Comparison of ENCODE assay signal across 22 cellular contexts in genomic region chr11:68651985-68652682, GRCh38. TPM values are rescaled to one million over a fixed set of nuclear protein-coding genes. Genes with fewer than 3 reads are reported as not detected.
A peak's percentile ranks its signal among the peaks of the same experiment; 100 is the strongest.
DNase-seq lines count a peak whose midpoint lies in the region; ATAC-seq, FAIRE-seq and TF ChIP-seq lines count a peak whose summit lies in the region.
"Had no signal": no experiment of that assay in that cellular context is flagged by ENCODE, and none has a peak within 500 bp of the region (broad histone marks: within the 10 kb centered on the region; RNA-seq: fewer than 3 reads in every experiment).

No MANE protein-coding gene starts in this region.

- peak; percentile 39; the same call in 2 of the 3 replicates for ATAC-seq in HepG2
- no peak for ATAC-seq in HG03354 (IDR thresholded peaks at IDR 0.05; ENCODE audit: poor library complexity, severe bottlenecking, unreplicated experiment)
- ATAC-seq in WTC11: no peak
- no peak for ATAC-seq in GM19452 (IDR thresholded peaks at IDR 0.05; ENCODE audit: unreplicated experiment)

- TF ChIP-seq CTCF in breast epithelium (IDR thresholded peaks at IDR 0.05) (no peak), MCF 10A (IDR thresholded peaks at IDR 0.05; ENCODE audit: unreplicated experiment) (no peak), VCaP (conservative IDR thresholded peaks at IDR 0.05) (no peak), HepG2 (CRISPR knock-in tag; IDR thresholded peaks at IDR 0.05) (no peak), smooth muscle cell (IDR thresholded peaks at IDR 0.05; ENCODE audit: borderline replicate concordance, insufficient read depth, poor library complexity, severe bottlenecking) (no peak), WTC11 (IDR thresholded peaks at IDR 0.05) (no peak)

- H3K79me2 ChIP-seq in HepG2 (ENCODE audit: insufficient read depth, low read length): no peaks in the 10 kb centered on the region
- no peaks in the 10 kb centered on the region for H3K79me2 ChIP-seq in smooth muscle cell (ENCODE audit: low read depth)

- peaks cover 0 to 4% of the 10 kb centered on the region in 2 donors for H3K27me3 ChIP-seq in breast epithelium
- peaks cover 9 to 49% of the 10 kb centered on the region in 2 experiments; a peak in 4 of 5 replicates for H3K27me3 ChIP-seq in HepG2 (ENCODE audit: control insufficient read depth in 1 of 2, insufficient read depth in 2 of 2, low read length in 2 of 2)
- H3K27me3 ChIP-seq in smooth muscle cell (ENCODE audit: low read depth): no peaks in the 10 kb centered on the region

- peaks cover 6% of the 10 kb centered on the region for H3K9me3 Mint-ChIP-seq in MCF 10A (ENCODE audit: unreplicated experiment)
- H3K9me3 Mint-ChIP-seq in WTC11: peaks cover 16% of the 10 kb centered on the region

- no peak overlapping the region for H3K4me2 ChIP-seq in HepG2 (ENCODE audit: low read depth, low read length)
- peak overlapping the region; percentile 15 for H3K4me2 ChIP-seq in smooth muscle cell

- POLR2A ChIA-PET in MCF 10A (lab: Yijun Ruan, JAX): no interaction called here
- POLR2A ChIA-PET in HepG2 (lab: Yijun Ruan, JAX): no interaction called here
- POLR2A ChIA-PET in WTC11 (lab: Charles Lee): no interaction called here

- no peak overlapping the region for H3K27ac Mint-ChIP-seq in MCF 10A (ENCODE audit: low read depth, unreplicated experiment)
- no peak overlapping the region for H3K27ac Mint-ChIP-seq in WTC11

- no peak overlapping the region for H2AFZ ChIP-seq in HepG2 (ENCODE audit: low read length)
- H2AFZ ChIP-seq in smooth muscle cell (ENCODE audit: low read depth): peak overlapping the region; percentile 62

- no peaks in the 10 kb centered on the region for H3K36me3 ChIP-seq in breast epithelium
- no peaks in the 10 kb centered on the region for H3K36me3 ChIP-seq in HepG2 (replicated peaks in 1 of 2; ENCODE audit: control insufficient read depth in 1 of 2, insufficient read depth in 2 of 2, low read length in 2 of 2)
- H3K36me3 ChIP-seq in smooth muscle cell (ENCODE audit: low read depth): no peaks in the 10 kb centered on the region
- H3K36me3 ChIP-seq: SJCRH30 had no signal

- H3K4me3 Mint-ChIP-seq in MCF 10A (ENCODE audit: unreplicated experiment): no peak overlapping the region
- H3K4me3 Mint-ChIP-seq in WTC11: no peak overlapping the region

- H3K27ac ChIP-seq in breast epithelium (peak overlapping the region; percentile 84 to 90), VCaP (peak overlapping the region; percentile 59), HepG2 (ENCODE audit: extremely low read length, insufficient read depth, low read length) (no peak overlapping the region), smooth muscle cell (ENCODE audit: low read depth) (no peak overlapping the region)
- H3K27ac ChIP-seq: SJCRH30 had no signal

- H3K9ac ChIP-seq in HepG2 (ENCODE audit: insufficient read depth, low read depth, low read length): no peak overlapping the region
- H3K9ac ChIP-seq in smooth muscle cell (ENCODE audit: low read depth): no peak overlapping the region

- DNase-seq in breast epithelium (ENCODE audit: low spot score in 2 of 2) (peak in 1 of 2 donors; percentile 60), MCF 10A (ENCODE audit: unreplicated experiment) (no peak), HepG2 (ENCODE audit: low spot score) (no peak), smooth muscle cell (lab: John Stamatoyannopoulos, UW; ENCODE audit: unreplicated experiment) (no peak), WTC11 (ENCODE audit: low spot score) (no peak)
- DNase-seq: 8988T, AML-193, GF-D8, KG1, NCI-H1105 treated with DMSO at 0.1 percent for 48 hours, NCI-H2029 treated with DMSO at 0.1 percent for 48 hours, NCI-H226, NCI-H510A treated with DMSO at 0.1 percent for 48 hours, NCI-H748 treated with DMSO at 0.1 percent for 48 hours, SJCRH30 had no signal

- TF ChIP-seq RAD21 in HepG2 (CRISPR knock-in tag; IDR thresholded peaks at IDR 0.05): no peak

- H3K9me3 ChIP-seq in breast epithelium (peaks cover 14 to 15% of the 10 kb centered on the region in 2 donors), HepG2 (ENCODE audit: low read length) (no peaks in the 10 kb centered on the region), smooth muscle cell (replicated peaks; ENCODE audit: low read depth) (peaks cover 3% of the 10 kb centered on the region)
- H3K9me3 ChIP-seq: SJCRH30 had no signal

- TF ChIP-seq EP300 in HepG2 (IDR thresholded peaks at IDR 0.05; ENCODE audit: low read depth in 2 of 2, low read length in 2 of 2) (no peak), HepG2 (CRISPR knock-in tag; IDR thresholded peaks at IDR 0.05; ENCODE audit: borderline replicate concordance) (no peak)

- H4K20me1 ChIP-seq in HepG2 (ENCODE audit: insufficient read depth, low read length) (no peaks in the 10 kb centered on the region), smooth muscle cell (ENCODE audit: low read depth) (no peaks in the 10 kb centered on the region)

- TF ChIP-seq POLR2A in breast epithelium (IDR thresholded peaks at IDR 0.05) (no peak), HepG2 (IDR thresholded peaks at IDR 0.05; ENCODE audit: insufficient read depth in 1 of 2, low read depth in 2 of 2, low read length in 2 of 2) (no peak)

- H3K4me1 Mint-ChIP-seq in MCF 10A (ENCODE audit: insufficient read depth, unreplicated experiment): no peaks in the 10 kb centered on the region
- H3K4me1 Mint-ChIP-seq in WTC11: peaks cover 12% of the 10 kb centered on the region; the same call in 1 of the 2 replicates

- no peaks in the 10 kb centered on the region for H3F3A ChIP-seq in smooth muscle cell (ENCODE audit: low read depth)

- peaks cover 33% of the 10 kb centered on the region for H3K27me3 Mint-ChIP-seq in MCF 10A (ENCODE audit: insufficient read depth, unreplicated experiment)
- peaks cover 3% of the 10 kb centered on the region; the same call in 1 of the 2 replicates for H3K27me3 Mint-ChIP-seq in WTC11 (ENCODE audit: low read depth)

- H3K36me3 Mint-ChIP-seq in MCF 10A (ENCODE audit: insufficient read depth, unreplicated experiment) (no peaks in the 10 kb centered on the region), WTC11 (peaks cover 15% of the 10 kb centered on the region)

- intact Hi-C loops in breast epithelium (cut with DNase I; ENCODE audit: low total_unique reads): no loop called here
- intact Hi-C loops in MCF 10A (cut with micrococcal nuclease): no loop called here
- intact Hi-C loops in HepG2 (cut with micrococcal nuclease; ENCODE audit: unreplicated experiment): loop anchor here (10.0 kb wide), 1 partner anchor 153 kb away; no protein-coding TSS in a partner anchor

- in situ Hi-C loops in HepG2 (cut with HindIII; ENCODE audit: extremely low pct_ligation_motif_present, low pct_unique_long_range_greater_than_20kb): no loop called here

- H3K4me3 ChIP-seq in breast epithelium (no peak overlapping the region), HepG2 (replicated peaks in 1 of 3; ENCODE audit: insufficient read depth in 1 of 3, low read depth in 2 of 3, low read length in 3 of 3) (no peak overlapping the region), smooth muscle cell (no peak overlapping the region)
- H3K4me3 ChIP-seq: SJCRH30 had no signal

- CTCF ChIA-PET in MCF 10A (lab: Yijun Ruan, JAX): no interaction called here
- CTCF ChIA-PET in HepG2 (lab: Yijun Ruan, JAX; ENCODE audit: low intra/inter-chr PET ratio, low total read pairs): no interaction called here
- CTCF ChIA-PET in WTC11 (lab: Charles Lee): no interaction called here

- FAIRE-seq in HepG2 (lab: Jason Lieb, UNC): no peak
- FAIRE-seq: D721Med, GM19239, H54 had no signal

- BruUV-seq in MCF 10A (replicated peaks; lab: Mats Ljungman, UMichigan) (no TSS peak), HepG2 (replicated peaks; lab: Mats Ljungman, UMichigan) (no TSS peak)

- H3K4me1 ChIP-seq in breast epithelium (no peaks in the 10 kb centered on the region), HepG2 (ENCODE audit: insufficient read depth, low read length) (no peaks in the 10 kb centered on the region), smooth muscle cell (ENCODE audit: low read depth) (no peaks in the 10 kb centered on the region)
- H3K4me1 ChIP-seq: SJCRH30 had no signal

- WGBS in HepG2 (ENCODE audit: low lambda C conversion rate): 2% methylated on average over 7 of the region's 16 CpGs
- 77% methylated on average over 16 of the region's 16 CpGs for WGBS in smooth muscle cell (ENCODE audit: low lambda C conversion rate)

TF ChIP-seq in HepG2, 621 proteins besides CTCF, POLR2A, EP300 and RAD21 (continues in another document):
- TF ChIP-seq KLF15 (CRISPR knock-in tag; IDR thresholded peaks at IDR 0.05; ENCODE audit: borderline replicate concordance): no peak

TF ChIP-seq in WTC11, 78 proteins besides CTCF, POLR2A, EP300 and RAD21 (continues in another document):
- TF ChIP-seq OVOL2 (CRISPR knock-in tag; IDR thresholded peaks at IDR 0.05; ENCODE audit: borderline replicate concordance): no peak

RNA-seq across cellular contexts. Expression of gene GAL, which starts 32.2 kb away (rescaled TPM):
- total RNA-seq in breast epithelium: 1 to 10 TPM in 2 of 3 donors, under 1 TPM in 1; 0.64 to 5.7 (median 1.3) TPM
- total RNA-seq in MCF 10A (2022): not detected in 2 replicates
- total RNA-seq in HepG2 (2016; rRNA removed; fragmentation: Illumina TruSeq; extraction: Trizol): not detected in 2 replicates
- total RNA-seq in HepG2 (2016; cell fraction: cytosol; rRNA removed; fragmentation: Illumina TruSeq; extraction: Trizol; ENCODE audit: low read depth): not detected in 2 replicates
- total RNA-seq in HepG2 (2016; cell fraction: insoluble cytoplasmic fraction; rRNA removed; fragmentation: Illumina TruSeq; extraction: Trizol): not detected in 2 replicates
- total RNA-seq in HepG2 (2016; cell fraction: membrane; rRNA removed; fragmentation: Illumina TruSeq; extraction: Trizol): not detected in 2 replicates
- not detected in 2 replicates for total RNA-seq in HepG2 (2016; cell fraction: nucleus; rRNA removed; fragmentation: Illumina TruSeq; extraction: Trizol)
- polyA plus RNA-seq in HepG2 (2011; rRNA removed): not detected in 2 replicates
- not detected in 2 replicates for polyA plus RNA-seq in HepG2 (2011; cell fraction: cytosol; rRNA removed)
- polyA plus RNA-seq in HepG2 (2011; cell fraction: nucleus; rRNA removed): not detected in 2 replicates
- not detected in 2 replicates for polyA plus RNA-seq in HepG2 (2012)
- not detected in 2 replicates for polyA plus RNA-seq in HepG2 (2016; cell fraction: cytosol; fragmentation: Illumina TruSeq; extraction: Trizol; ENCODE audit: low read depth)
- polyA plus RNA-seq in HepG2 (2016; cell fraction: insoluble cytoplasmic fraction; fragmentation: Illumina TruSeq; extraction: Trizol; ENCODE audit: low read depth): not detected in 2 replicates
- not detected in 2 replicates for polyA plus RNA-seq in HepG2 (2016; cell fraction: membrane; fragmentation: Illumina TruSeq; extraction: Trizol; ENCODE audit: low read depth)
- polyA plus RNA-seq in HepG2 (2016; cell fraction: nucleus; fragmentation: Illumina TruSeq; extraction: Trizol; ENCODE audit: insufficient read depth, low read depth): not detected in 2 replicates
- 53.8 TPM in 1 of 2 replicates, not detected in the other for polyA minus RNA-seq in HepG2 (2011; rRNA and poly(A)+ RNA removed; ENCODE audit: low replicate concordance)
- polyA minus RNA-seq in HepG2 (2011; cell fraction: cytosol; rRNA and poly(A)+ RNA removed): not detected in 2 replicates
- polyA minus RNA-seq in HepG2 (2011; cell fraction: nucleus; rRNA and poly(A)+ RNA removed): not detected in 2 replicates
- 6.9 and 19.4 TPM in 2 replicates for total RNA-seq in smooth muscle cell
- polyA plus RNA-seq in smooth muscle cell: 55.5 and 61.5 TPM in 2 replicates
- total RNA-seq in WTC11 (2021): 102 to 110 TPM (median 108 TPM) in 3 replicates
- total RNA-seq: HT1080, SJCRH30 had no signal

Comparison
In these comparisons a context has a peak if more than half of its experiments do, and no peak if none do; other contexts are left out.
1. H3K27ac ChIP-seq: peak in breast epithelium (2 of 2) and VCaP (single experiment); none in HepG2 (single experiment) and smooth muscle cell (single experiment).